9 cellular contexts compared by ENCODE assay signal in genomic region chr12:57864811-57865751, GRCh38. TPM values are rescaled to one million over a fixed set of nuclear protein-coding genes. Genes with fewer than 3 reads are reported as not detected.
A peak's percentile ranks its signal among the peaks of the same experiment; 100 is the strongest.
DNase-seq lines count a peak whose midpoint lies in the region; ATAC-seq, FAIRE-seq and TF ChIP-seq lines count a peak whose summit lies in the region.
"Had no signal": no experiment of that assay in that cellular context is flagged by ENCODE, and none has a peak within 500 bp of the region (broad histone marks: within the 10 kb centered on the region; RNA-seq: fewer than 3 reads in every experiment).

No MANE protein-coding gene starts in this region.

- TF ChIP-seq CTCF in Calu3 (IDR thresholded peaks at IDR 0.05; ENCODE audit: unreplicated experiment) (no peak), HepG2 (CRISPR knock-in tag; IDR thresholded peaks at IDR 0.05) (no peak)

- H3K27ac Mint-ChIP-seq in Calu3 (ENCODE audit: unreplicated experiment): no peak overlapping the region
- H3K27ac Mint-ChIP-seq in dendritic cell treated with granulocyte-macrophage colony-stimulating factor and Interleukin-4, amounts not matched to agents 40 ng/mL and 50 ng/mL, for 4 days: peak overlapping the region; percentile 64

- TF ChIP-seq RAD21 in Ishikawa (IDR thresholded peaks at IDR 0.05; ENCODE audit: low read depth) (no peak), HepG2 (CRISPR knock-in tag; IDR thresholded peaks at IDR 0.05) (no peak; the same call in 1 of the 2 replicates)

- TF ChIP-seq EP300 in Ishikawa (IDR thresholded peaks at IDR 0.05; ENCODE audit: borderline replicate concordance): peak; percentile 32
- no peak; a peak in 1 of 4 replicates for TF ChIP-seq EP300 in HepG2 (IDR thresholded peaks at IDR 0.05; ENCODE audit: low read depth in 2 of 2, low read length in 2 of 2)
- TF ChIP-seq EP300 in HepG2 (CRISPR knock-in tag; IDR thresholded peaks at IDR 0.05; ENCODE audit: borderline replicate concordance): no peak

- no peaks in the 10 kb centered on the region for H3K36me3 ChIP-seq in HepG2 (replicated peaks in 1 of 2; ENCODE audit: control insufficient read depth in 1 of 2, insufficient read depth in 2 of 2, low read length in 2 of 2)

- in situ Hi-C loops in HepG2 (cut with HindIII; ENCODE audit: extremely low pct_ligation_motif_present, low pct_unique_long_range_greater_than_20kb): no loop called here

- no peaks in the 10 kb centered on the region for H4K20me1 ChIP-seq in HepG2 (ENCODE audit: insufficient read depth, low read length)

- CTCF ChIA-PET in Calu3 (lab: Charles Lee): interaction anchor here (0.7 to 2.0 kb wide), 8 partner anchors 9 to 447 kb away, joined by 3 to 8 read pairs (median 5); partner anchors contain the start of gene CTDSP2
- CTCF ChIA-PET in HepG2 (lab: Yijun Ruan, JAX; ENCODE audit: low intra/inter-chr PET ratio, low total read pairs): no interaction called here

- H3K9ac ChIP-seq in HepG2 (ENCODE audit: insufficient read depth, low read depth, low read length): peak overlapping the region; percentile 31; the same call in 1 of the 2 replicates

- peak; percentile 80 for DNase-seq in Calu3
- DNase-seq in activated CD4-positive, alpha-beta T cell treated with anti-CD3 and anti-CD28 coated beads for 4 hours: peak; percentile 69
- no peak for DNase-seq in HepG2 (ENCODE audit: low spot score)
- DNase-seq in stimulated activated CD4-positive, alpha-beta T cell treated with anti-CD3 and anti-CD28 coated beads, Interleukin-4, amount 100 ng/mL, for 48 hours (ENCODE audit: low read depth in 2 of 2): peak; percentile 43 to 68
- no peak for DNase-seq in NCI-H82 treated with DMSO at 0.1 percent for 48 hours (lab: John Stamatoyannopoulos, UW; ENCODE audit: unreplicated experiment)

- no peak for FAIRE-seq in HepG2 (lab: Jason Lieb, UNC)
- FAIRE-seq: TTC549 had no signal

- peak overlapping the region; percentile 49 to 74 (median 59) for H3K4me3 ChIP-seq in HepG2 (replicated peaks in 1 of 3; ENCODE audit: insufficient read depth in 1 of 3, low read depth in 2 of 3, low read length in 3 of 3)

- H2AFZ ChIP-seq in HepG2 (ENCODE audit: low read length): no peak overlapping the region

- no TSS peak for BruUV-seq in Calu3 (replicated peaks; lab: Mats Ljungman, UMichigan)
- BruUV-seq in HepG2 (replicated peaks; lab: Mats Ljungman, UMichigan): no TSS peak

- peaks cover 15% of the 10 kb centered on the region for H3K4me1 Mint-ChIP-seq in Calu3 (ENCODE audit: low read depth, unreplicated experiment)
- H3K4me1 Mint-ChIP-seq in dendritic cell treated with granulocyte-macrophage colony-stimulating factor and Interleukin-4, amounts not matched to agents 40 ng/mL and 50 ng/mL, for 4 days (ENCODE audit: low read depth): peaks cover 7% of the 10 kb centered on the region

- peaks cover 19% of the 10 kb centered on the region for H3K27me3 Mint-ChIP-seq in Calu3 (ENCODE audit: unreplicated experiment)
- peaks cover 15% of the 10 kb centered on the region for H3K27me3 Mint-ChIP-seq in dendritic cell treated with granulocyte-macrophage colony-stimulating factor and Interleukin-4, amounts not matched to agents 40 ng/mL and 50 ng/mL, for 4 days

- H3K4me3 Mint-ChIP-seq in Calu3 (ENCODE audit: low read depth, unreplicated experiment): peak overlapping the region; percentile 64
- H3K4me3 Mint-ChIP-seq in dendritic cell treated with granulocyte-macrophage colony-stimulating factor and Interleukin-4, amounts not matched to agents 40 ng/mL and 50 ng/mL, for 4 days: peak overlapping the region; percentile 68

- peak overlapping the region; percentile 85 for H3K4me2 ChIP-seq in HepG2 (ENCODE audit: low read depth, low read length)

- peaks cover 15% of the 10 kb centered on the region for H3K4me1 ChIP-seq in HepG2 (ENCODE audit: insufficient read depth, low read length)

- no peak for TF ChIP-seq POLR2A in HepG2 (IDR thresholded peaks at IDR 0.05; ENCODE audit: insufficient read depth in 1 of 2, low read depth in 2 of 2, low read length in 2 of 2)

- ATAC-seq in GM21529 (IDR thresholded peaks at IDR 0.05; ENCODE audit: unreplicated experiment) (peak; percentile 74), HepG2 (peak; percentile 94)

- POLR2A ChIA-PET in HepG2 (lab: Yijun Ruan, JAX): interaction anchor here (0.9 to 1.9 kb wide), 8 partner anchors 12 to 93 kb away, joined by 3 to 23 read pairs (median 4); partner anchors contain the start of genes CTDSP2 and EEF1AKMT3

- no peaks in the 10 kb centered on the region for H3K79me2 ChIP-seq in HepG2 (ENCODE audit: insufficient read depth, low read length)

- H3K9me3 ChIP-seq in HepG2 (ENCODE audit: low read length): no peaks in the 10 kb centered on the region

- intact Hi-C loops in Calu3 (cut with micrococcal nuclease; ENCODE audit: unreplicated experiment) (no loop called here), HepG2 (cut with micrococcal nuclease; ENCODE audit: unreplicated experiment) (loop anchor here (1.0 kb wide), 1 partner anchor 18 kb away; no protein-coding TSS in a partner anchor)
- intact Hi-C loops in dendritic cell treated with granulocyte-macrophage colony-stimulating factor and Interleukin-4, amounts not matched to agents 40 ng/mL and 50 ng/mL, for 4 days (cut with micrococcal nuclease): no loop called here

- H3K27ac ChIP-seq in HepG2 (ENCODE audit: extremely low read length, insufficient read depth, low read length): no peak overlapping the region

- peaks cover 5% of the 10 kb centered on the region for H3K36me3 Mint-ChIP-seq in Calu3 (ENCODE audit: insufficient read depth, unreplicated experiment)
- no peaks in the 10 kb centered on the region for H3K36me3 Mint-ChIP-seq in dendritic cell treated with granulocyte-macrophage colony-stimulating factor and Interleukin-4, amounts not matched to agents 40 ng/mL and 50 ng/mL, for 4 days (ENCODE audit: low read depth)

- WGBS in HepG2 (ENCODE audit: low lambda C conversion rate): 3% methylated on average over 22 of the region's 66 CpGs

- H3K27me3 ChIP-seq in HepG2 (ENCODE audit: control insufficient read depth in 1 of 2, insufficient read depth in 2 of 2, low read length in 2 of 2): peaks cover 4 to 65% of the 10 kb centered on the region in 2 experiments; a peak in 4 of 5 replicates

- no peaks in the 10 kb centered on the region for H3K9me3 Mint-ChIP-seq in Calu3 (ENCODE audit: low read depth, unreplicated experiment)
- no peaks in the 10 kb centered on the region for H3K9me3 Mint-ChIP-seq in dendritic cell treated with granulocyte-macrophage colony-stimulating factor and Interleukin-4, amounts not matched to agents 40 ng/mL and 50 ng/mL, for 4 days

TF ChIP-seq in Ishikawa, 13 proteins besides CTCF, POLR2A, EP300 and RAD21 (continues in another document):
- TF ChIP-seq CEBPB (IDR thresholded peaks at IDR 0.05): peak; percentile 98

RNA-seq across cellular contexts. Expression of gene CTDSP2, which starts 18.6 kb away (rescaled TPM):
- total RNA-seq in Calu3 (2022) (117 and 119 TPM in 2 replicates), HepG2 (2016; rRNA removed; fragmentation: Illumina TruSeq; extraction: Trizol) (38.1 and 42.4 TPM in 2 replicates)
- total RNA-seq in HepG2 (2016; cell fraction: cytosol; rRNA removed; fragmentation: Illumina TruSeq; extraction: Trizol; ENCODE audit: low read depth): 20.5 and 21.6 TPM in 2 replicates
- 37.7 and 41.1 TPM in 2 replicates for total RNA-seq in HepG2 (2016; cell fraction: insoluble cytoplasmic fraction; rRNA removed; fragmentation: Illumina TruSeq; extraction: Trizol)
- 60.6 and 65.1 TPM in 2 replicates for total RNA-seq in HepG2 (2016; cell fraction: membrane; rRNA removed; fragmentation: Illumina TruSeq; extraction: Trizol)
- total RNA-seq in HepG2 (2016; cell fraction: nucleus; rRNA removed; fragmentation: Illumina TruSeq; extraction: Trizol): 35.7 and 38.6 TPM in 2 replicates
- 82.5 and 91.3 TPM in 2 replicates for polyA plus RNA-seq in HepG2 (2011; rRNA removed)
- polyA plus RNA-seq in HepG2 (2011; cell fraction: cytosol; rRNA removed): 94.6 and 96.0 TPM in 2 replicates
- 121 and 124 TPM in 2 replicates for polyA plus RNA-seq in HepG2 (2011; cell fraction: nucleus; rRNA removed)
- polyA plus RNA-seq in HepG2 (2012): 68.6 and 96.3 TPM in 2 replicates
- 59.2 and 67.3 TPM in 2 replicates for polyA plus RNA-seq in HepG2 (2016; cell fraction: cytosol; fragmentation: Illumina TruSeq; extraction: Trizol; ENCODE audit: low read depth)
- 57.7 and 67.3 TPM in 2 replicates for polyA plus RNA-seq in HepG2 (2016; cell fraction: insoluble cytoplasmic fraction; fragmentation: Illumina TruSeq; extraction: Trizol; ENCODE audit: low read depth)
- polyA plus RNA-seq in HepG2 (2016; cell fraction: membrane; fragmentation: Illumina TruSeq; extraction: Trizol; ENCODE audit: low read depth): 88.5 and 93.3 TPM in 2 replicates
- 61.0 and 66.5 TPM in 2 replicates for polyA plus RNA-seq in HepG2 (2016; cell fraction: nucleus; fragmentation: Illumina TruSeq; extraction: Trizol; ENCODE audit: insufficient read depth, low read depth)
- 118 and 141 TPM in 2 replicates for polyA minus RNA-seq in HepG2 (2011; rRNA and poly(A)+ RNA removed; ENCODE audit: low replicate concordance)
- polyA minus RNA-seq in HepG2 (2011; cell fraction: cytosol; rRNA and poly(A)+ RNA removed): 57.9 and 82.7 TPM in 2 replicates
- polyA minus RNA-seq in HepG2 (2011; cell fraction: nucleus; rRNA and poly(A)+ RNA removed): 88.2 and 116 TPM in 2 replicates

RNA-seq across cellular contexts. Expression of gene AVIL, which starts 46.5 kb away (rescaled TPM):
- total RNA-seq in Calu3 (2022) (6.4 and 7.9 TPM in 2 replicates), HepG2 (2016; rRNA removed; fragmentation: Illumina TruSeq; extraction: Trizol) (0.53 and 1.2 TPM in 2 replicates)
- 0.18 and 0.30 TPM in 2 replicates for total RNA-seq in HepG2 (2016; cell fraction: cytosol; rRNA removed; fragmentation: Illumina TruSeq; extraction: Trizol; ENCODE audit: low read depth)
- total RNA-seq in HepG2 (2016; cell fraction: insoluble cytoplasmic fraction; rRNA removed; fragmentation: Illumina TruSeq; extraction: Trizol): 0.52 and 0.54 TPM in 2 replicates
- total RNA-seq in HepG2 (2016; cell fraction: membrane; rRNA removed; fragmentation: Illumina TruSeq; extraction: Trizol): 0.21 and 0.40 TPM in 2 replicates
- total RNA-seq in HepG2 (2016; cell fraction: nucleus; rRNA removed; fragmentation: Illumina TruSeq; extraction: Trizol): 0.44 and 0.59 TPM in 2 replicates
- polyA plus RNA-seq in HepG2 (2011; rRNA removed): 1.4 and 2.0 TPM in 2 replicates
- 0.56 and 0.60 TPM in 2 replicates for polyA plus RNA-seq in HepG2 (2011; cell fraction: cytosol; rRNA removed)
- polyA plus RNA-seq in HepG2 (2011; cell fraction: nucleus; rRNA removed): 3.6 and 16.3 TPM in 2 replicates
- 1.6 and 2.2 TPM in 2 replicates for polyA plus RNA-seq in HepG2 (2012)
- 0.09 TPM in 1 of 2 replicates, not detected in the other for polyA plus RNA-seq in HepG2 (2016; cell fraction: cytosol; fragmentation: Illumina TruSeq; extraction: Trizol; ENCODE audit: low read depth)
- 0.40 and 0.47 TPM in 2 replicates for polyA plus RNA-seq in HepG2 (2016; cell fraction: insoluble cytoplasmic fraction; fragmentation: Illumina TruSeq; extraction: Trizol; ENCODE audit: low read depth)
- 0.12 and 0.19 TPM in 2 replicates for polyA plus RNA-seq in HepG2 (2016; cell fraction: membrane; fragmentation: Illumina TruSeq; extraction: Trizol; ENCODE audit: low read depth)
- 1.2 and 1.8 TPM in 2 replicates for polyA plus RNA-seq in HepG2 (2016; cell fraction: nucleus; fragmentation: Illumina TruSeq; extraction: Trizol; ENCODE audit: insufficient read depth, low read depth)
- 0.54 and 2.1 TPM in 2 replicates for polyA minus RNA-seq in HepG2 (2011; rRNA and poly(A)+ RNA removed; ENCODE audit: low replicate concordance)
- polyA minus RNA-seq in HepG2 (2011; cell fraction: cytosol; rRNA and poly(A)+ RNA removed): 0.70 and 1.2 TPM in 2 replicates
- polyA minus RNA-seq in HepG2 (2011; cell fraction: nucleus; rRNA and poly(A)+ RNA removed): 3.6 and 3.7 TPM in 2 replicates

Comparison
In these comparisons a context has a peak if more than half of its experiments do, and no peak if none do; other contexts are left out.
1. DNase-seq: peak in Calu3 (single experiment), activated CD4-positive, alpha-beta T cell treated with anti-CD3 and anti-CD28 coated beads for 4 hours (2 of 2) and stimulated activated CD4-positive, alpha-beta T cell treated with anti-CD3 and anti-CD28 coated beads, Interleukin-4, amount 100 ng/mL, for 48 hours (2 of 2); none in HepG2 (single experiment) and NCI-H82 treated with DMSO at 0.1 percent for 48 hours (single experiment).